Comparison of ENCODE assay signal across 8 cellular contexts in genomic region chr20:20712004-20712473, GRCh38. TPM values are rescaled to one million over a fixed set of nuclear protein-coding genes. Genes with fewer than 3 reads are reported as not detected.
A peak's percentile ranks its signal among the peaks of the same experiment; 100 is the strongest.
DNase-seq lines count a peak whose midpoint lies in the region; ATAC-seq and TF ChIP-seq lines count a peak whose summit lies in the region.

No MANE protein-coding gene starts in this region.

- H3K9me3 Mint-ChIP-seq in mesothelial cell of epicardium: no peaks in the 10 kb centered on the region

- CTCF ChIA-PET in PC-9 (lab: Charles Lee): interaction anchor here (0.6 kb wide), 3 partner anchors 66 to 524 kb away, joined by 3 to 8 read pairs (median 5); no protein-coding TSS in a partner anchor

- peaks cover 27% of the 10 kb centered on the region for H3K79me2 ChIP-seq in PC-9 (ENCODE audit: low read depth)

- BruUV-seq in PC-9 (replicated peaks; lab: Mats Ljungman, UMichigan): no TSS peak

- peak overlapping the region; percentile 80 for H3K4me3 Mint-ChIP-seq in mesothelial cell of epicardium

- peak overlapping the region; percentile 98 for H2AFZ ChIP-seq in PC-9

- peak overlapping the region; percentile 92 for H3K4me3 ChIP-seq in PC-9
- H3K4me3 ChIP-seq in urinary bladder (ENCODE audit: low read depth, low read length): peak overlapping the region; percentile 96

- no peaks in the 10 kb centered on the region for H3K36me3 Mint-ChIP-seq in mesothelial cell of epicardium

- ATAC-seq in HG02678 (IDR thresholded peaks at IDR 0.05; ENCODE audit: unreplicated experiment): peak; percentile 1

- no peaks in the 10 kb centered on the region for H4K20me1 ChIP-seq in PC-9 (ENCODE audit: insufficient read depth)

- H3K4me2 ChIP-seq in PC-9: peak overlapping the region; percentile 90

- no peaks in the 10 kb centered on the region for H3K27me3 Mint-ChIP-seq in mesothelial cell of epicardium (ENCODE audit: low read depth)

- 2% methylated on average over 33 of the region's 33 CpGs for whole genome bisulfite sequencing in urinary bladder

- POLR2A ChIA-PET in PC-9 (lab: Charles Lee; ENCODE audit: unreplicated experiment): no interaction called here

- no peaks in the 10 kb centered on the region for H3K9me3 ChIP-seq in PC-9 (ENCODE audit: insufficient read depth, low read depth)

- peak overlapping the region; percentile 45 for H3K27ac Mint-ChIP-seq in mesothelial cell of epicardium

- H3K4me1 ChIP-seq in PC-9 (replicated peaks; ENCODE audit: insufficient read depth) (peaks cover 26% of the 10 kb centered on the region), urinary bladder (ENCODE audit: insufficient read depth) (no peaks in the 10 kb centered on the region)

- H3K9me2 ChIP-seq in PC-9 (ENCODE audit: insufficient read depth): no peaks in the 10 kb centered on the region

- intact Hi-C loops in PC-9 (cut with micrococcal nuclease; ENCODE audit: unreplicated experiment): loop anchor here (5.0 kb wide), 1 partner anchor 660 kb away; the partner anchor contains the start of genes CFAP61 and CRNKL1

- H3K27ac ChIP-seq in PC-9 (no peak overlapping the region), urinary bladder (ENCODE audit: low read depth) (peak overlapping the region; percentile 53)

- H3K27me3 ChIP-seq in PC-9 (ENCODE audit: insufficient read depth, low read depth): no peaks in the 10 kb centered on the region

- H3K36me3 ChIP-seq in PC-9 (ENCODE audit: low read depth): no peaks in the 10 kb centered on the region
- H3K36me3 ChIP-seq in urinary bladder (ENCODE audit: insufficient read depth): no peaks in the 10 kb centered on the region

- peaks cover 25% of the 10 kb centered on the region for H3K4me1 Mint-ChIP-seq in mesothelial cell of epicardium

- TF ChIP-seq CTCF in PC-9 (conservative IDR thresholded peaks at IDR 0.05) (no peak), mesothelial cell of epicardium (IDR thresholded peaks at IDR 0.05; ENCODE audit: unreplicated experiment) (no peak)

- peaks cover 12% of the 10 kb centered on the region for H3F3A ChIP-seq in PC-9 (ENCODE audit: insufficient read depth, low read depth)

- peak; percentile 18 for DNase-seq in NCI-H2171 (lab: John Stamatoyannopoulos, UW)
- DNase-seq in NCI-H2171 treated with DMSO at 0.1 percent for 48 hours (lab: John Stamatoyannopoulos, UW): no peak
- DNase-seq in PC-9: peak in 1 of 2 experiments; percentile 13
- peak; percentile 25 for DNase-seq in cortex of kidney (lab: John Stamatoyannopoulos, UW)
- DNase-seq in mesothelial cell of epicardium (ENCODE audit: low spot score in 2 of 2, unreplicated experiment in 2 of 2): peak in 1 of 2 experiments; percentile 45
- DNase-seq in NCI-H1694 treated with DMSO at 0.1 percent for 48 hours (lab: John Stamatoyannopoulos, UW): no peak

RNA-seq across cellular contexts. Expression of gene RALGAPA2, which starts 0.4 kb away (rescaled TPM):
- total RNA-seq in PC-9 (2021): 19.2 and 28.7 TPM in 2 replicates
- total RNA-seq in mesothelial cell of epicardium: 26.8 to 27.8 TPM (median 27.5 TPM) in 3 replicates
- total RNA-seq in urinary bladder: 41.6 TPM
- 15.3 TPM for polyA plus RNA-seq in urinary bladder

Comparison
In these comparisons a context has a peak if more than half of its experiments do, and no peak if none do; other contexts are left out.
1. DNase-seq: peak in NCI-H2171 (single experiment) and cortex of kidney (single experiment); none in NCI-H2171 treated with DMSO at 0.1 percent for 48 hours (single experiment) and NCI-H1694 treated with DMSO at 0.1 percent for 48 hours (single experiment).